In the genomic region with DNA sequence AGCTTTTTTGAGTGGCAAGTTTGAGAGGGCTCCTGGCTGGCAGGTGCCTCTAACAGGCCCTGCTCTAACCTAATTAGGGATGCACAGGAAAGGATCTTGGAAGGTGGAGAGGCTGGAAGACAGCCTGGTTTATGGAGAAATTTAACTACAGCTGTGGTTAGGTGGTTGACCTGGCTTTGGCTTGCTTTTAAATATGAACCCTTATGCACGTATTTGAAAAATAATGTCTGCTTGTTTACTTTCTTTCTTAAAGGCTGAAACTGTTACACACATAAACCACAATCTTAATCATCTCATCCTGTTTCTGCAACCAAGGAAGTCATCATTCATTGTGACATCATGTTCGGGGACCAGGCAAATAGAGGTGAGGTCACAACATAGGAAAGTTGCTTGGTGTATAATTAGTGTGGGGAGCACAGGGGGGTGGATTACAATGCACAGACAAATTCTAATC, we compare ENCODE assay signal across 8 cellular contexts. TPM values are rescaled to one million over a fixed set of nuclear protein-coding genes. Genes with fewer than 3 reads are reported as not detected.
A peak's percentile ranks its signal among the peaks of the same experiment; 100 is the strongest.
DNase-seq lines count a peak whose midpoint lies in the region; ATAC-seq and TF ChIP-seq lines count a peak whose summit lies in the region.

No MANE protein-coding gene starts in this region.

- no peak for TF ChIP-seq CTCF in gastroesophageal sphincter (IDR thresholded peaks at IDR 0.05)

- no peak for TF ChIP-seq EP300 in gastroesophageal sphincter (IDR thresholded peaks at IDR 0.05)

- 7 to 22% methylated on average over 2 of the region's 2 CpGs for WGBS in gastroesophageal sphincter (ENCODE audit: low coverage in 1 of 2), 2 donors

- peak; percentile 35 for ATAC-seq in HG03097 (IDR thresholded peaks at IDR 0.05; ENCODE audit: low FRiP score, unreplicated experiment)
- ATAC-seq in gastroesophageal sphincter = no peak

- no peaks in the 10 kb centered on the region for H3K27me3 ChIP-seq in duodenal mucosa (ENCODE audit: control insufficient read depth in 1 of 2, insufficient read depth in 2 of 2, low read length in 2 of 2)
- H3K27me3 ChIP-seq in gastroesophageal sphincter = no peaks in the 10 kb centered on the region

- H3K27ac ChIP-seq in duodenal mucosa (ENCODE audit: low read depth, low read length) (peak overlapping the region; percentile 72), gastroesophageal sphincter (peak overlapping the region in 2 of 4 donors; percentile 33 to 38)

- peak overlapping the region in 1 of 2 donors; percentile 3 for H3K9ac ChIP-seq in duodenal mucosa (ENCODE audit: low read depth in 1 of 2, low read length in 2 of 2)

- DNase-seq in AG20443 (ENCODE audit: low spot score) (peak; percentile 73), T-helper 9 cell (peak; percentile 27), renal cortical epithelial cell (ENCODE audit: low read depth) (peak; percentile 84), NCI-H2171 (lab: John Stamatoyannopoulos, UW) (no peak), head of caudate nucleus (no peak)

- H3K4me3 ChIP-seq in duodenal mucosa (ENCODE audit: low read depth in 1 of 2, low read length in 2 of 2) (no peak overlapping the region), gastroesophageal sphincter (no peak overlapping the region)

- H3K36me3 ChIP-seq in duodenal mucosa (ENCODE audit: control insufficient read depth in 1 of 2, insufficient read depth in 2 of 2, low read length in 2 of 2) = peaks cover 13 to 50% of the 10 kb centered on the region in 2 donors
- peaks cover 0 to 67% of the 10 kb centered on the region in 2 donors for H3K36me3 ChIP-seq in gastroesophageal sphincter

- H3K4me1 ChIP-seq in duodenal mucosa (ENCODE audit: control insufficient read depth in 1 of 2, insufficient read depth in 2 of 2, low read length in 2 of 2) = peaks cover 7 to 11% of the 10 kb centered on the region in 2 donors
- H3K4me1 ChIP-seq in gastroesophageal sphincter = peaks cover 0 to 27% (median 0%) of the 10 kb centered on the region in 3 donors

- TF ChIP-seq POLR2A in gastroesophageal sphincter (IDR thresholded peaks at IDR 0.05) = no peak

- H3K9me3 ChIP-seq in duodenal mucosa (ENCODE audit: control insufficient read depth in 1 of 2, low read length in 2 of 2) (no peaks in the 10 kb centered on the region), gastroesophageal sphincter (no peaks in the 10 kb centered on the region)

- intact Hi-C loops in head of caudate nucleus (cut with DNase I) = no loop called here

RNA-seq across cellular contexts. Expression of a gene that starts 23.1 kb away (rescaled TPM):
- total RNA-seq in renal cortical epithelial cell (8.0 and 16.5 TPM in 2 replicates), gastroesophageal sphincter (1 to 10 TPM; 3.9 to 6.5 (median 5.2) TPM)

RNA-seq across cellular contexts. Expression of a gene that starts 25.4 kb away (rescaled TPM):
- 12.9 and 47.0 TPM in 2 replicates for total RNA-seq in renal cortical epithelial cell
- 10 to 100 TPM; 20.2 to 46.9 (median 37.8) TPM for total RNA-seq in gastroesophageal sphincter

RNA-seq across cellular contexts. Expression of a gene that starts 28.4 kb away (rescaled TPM):
- total RNA-seq in renal cortical epithelial cell (62.7 and 158 TPM in 2 replicates), gastroesophageal sphincter (100 to 1,000 TPM in 2 of 4 donors, 10 to 100 TPM in 2; 71.6 to 107 (median 91.2) TPM)

Comparison
In these comparisons a context has a peak if more than half of its experiments do, and no peak if none do; other contexts are left out.
1. DNase-seq: peak in AG20443 (single experiment), T-helper 9 cell (single experiment) and renal cortical epithelial cell (single experiment); none in NCI-H2171 (single experiment) and head of caudate nucleus (0 of 42).